ENCODE assay signal across 23 cellular contexts in the genomic region with DNA sequence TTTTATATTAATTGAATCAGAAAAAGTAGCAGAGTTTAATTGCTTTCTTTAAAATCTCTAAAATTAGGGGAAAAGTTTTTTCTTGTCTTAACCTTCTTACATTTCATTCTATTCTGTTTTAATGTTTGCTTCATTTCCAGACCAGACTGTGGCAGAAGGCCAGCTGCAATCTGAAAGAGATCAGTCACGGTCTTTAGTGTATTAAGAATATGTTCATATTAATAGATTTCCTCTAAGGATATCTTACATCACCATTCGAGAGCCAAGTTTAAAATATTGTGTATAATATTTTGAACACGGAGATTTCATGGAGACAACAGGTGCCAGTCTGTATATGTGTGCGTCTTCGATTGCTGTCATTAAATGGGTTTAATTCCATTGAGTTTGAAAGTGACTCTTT.
DNase-seq lines count a peak whose midpoint lies in the region; FAIRE-seq and TF ChIP-seq lines count a peak whose summit lies in the region.
"Had no signal": no experiment of that assay in that cellular context is flagged by ENCODE, and none has a peak within 500 bp of the region (broad histone marks: within the 10 kb centered on the region; RNA-seq: fewer than 3 reads in every experiment).

No MANE protein-coding gene starts in this region.

- CTCF ChIA-PET in A673 (lab: Charles Lee), result no interaction called here

- peaks cover 10% of the 10 kb centered on the region for H3K4me1 Mint-ChIP-seq in nephron progenitor cell
- H3K4me1 Mint-ChIP-seq: B cell had no signal

- intact Hi-C loops in A673 (cut with micrococcal nuclease; ENCODE audit: unreplicated experiment), result no loop called here

- peaks cover 4% of the 10 kb centered on the region for H3K27me3 Mint-ChIP-seq in nephron progenitor cell (ENCODE audit: low read depth, poor library complexity)
- H3K27me3 Mint-ChIP-seq: B cell had no signal

- H3K9ac ChIP-seq in SK-N-MC (ENCODE audit: insufficient read length), result no peak overlapping the region
- H3K9ac ChIP-seq: BLaER1 treated with 17β-estradiol and CSF1 and Interleukin-3, amounts not matched to agents 10 nM and 100 nM had no signal

- no peaks in the 10 kb centered on the region for H3K36me3 ChIP-seq in A673 (ENCODE audit: insufficient read depth, low read length, poor library complexity, severe bottlenecking)
- no peaks in the 10 kb centered on the region for H3K36me3 ChIP-seq in SK-N-MC (ENCODE audit: insufficient read depth, low read length)
- H3K36me3 ChIP-seq: BLaER1 treated with 17β-estradiol and CSF1 and Interleukin-3, amounts not matched to agents 10 nM and 100 nM had no signal

- FAIRE-seq in D721Med (lab: Jason Lieb, UNC), result no peak
- FAIRE-seq: A549, GM12892, GM18507 had no signal

- POLR2A ChIA-PET in A673 (lab: Charles Lee; ENCODE audit: low non-redundant PET), result no interaction called here

- H3K27ac Mint-ChIP-seq in nephron progenitor cell, result no peak overlapping the region
- H3K27ac Mint-ChIP-seq: B cell; CD8-positive, alpha-beta T cell; HFFc6 had no signal

- H3K27me3 ChIP-seq in A673 (replicated peaks; ENCODE audit: insufficient read depth, low read depth, low read length, poor library complexity), result no peaks in the 10 kb centered on the region
- H3K27me3 ChIP-seq: BLaER1 treated with 17β-estradiol and CSF1 and Interleukin-3, amounts not matched to agents 10 nM and 100 nM had no signal

- H3K9me3 ChIP-seq in A673 (ENCODE audit: low read depth, low read length, poor library complexity, severe bottlenecking) (no peaks in the 10 kb centered on the region), SK-N-MC (ENCODE audit: low read depth, low read length) (no peaks in the 10 kb centered on the region)
- H3K9me3 ChIP-seq: A549; BLaER1 treated with 17β-estradiol and CSF1 and Interleukin-3, amounts not matched to agents 10 nM and 100 nM had no signal

- in situ Hi-C loops in astrocyte of the spinal cord (cut with HindIII; ENCODE audit: low sequenced_read_pairs) (no loop called here), G401 (cut with HindIII; ENCODE audit: low sequenced_read_pairs) (no loop called here)

- H3K4me3 ChIP-seq in A673 (ENCODE audit: low read depth, low read length, poor library complexity, severe bottlenecking) (no peak overlapping the region), SK-N-MC (no peak overlapping the region; the same call in 1 of the 2 replicates), astrocyte of the spinal cord (ENCODE audit: low read depth, low read length) (no peak overlapping the region)
- H3K4me3 ChIP-seq: A549; BLaER1 treated with 17β-estradiol and CSF1 and Interleukin-3, amounts not matched to agents 10 nM and 100 nM had no signal

- H3K27ac ChIP-seq in A673 (ENCODE audit: low read depth, low read length, poor library complexity, severe bottlenecking) (no peak overlapping the region), SK-N-MC (no peak overlapping the region)
- H3K27ac ChIP-seq: 22Rv1; A549; BLaER1 treated with 17β-estradiol and CSF1 and Interleukin-3, amounts not matched to agents 10 nM and 100 nM; HL-60 had no signal

- DNase-seq in A673 (ENCODE audit: low spot score) (peak; percentile 49), SK-N-MC (ENCODE audit: low read depth, low spot score) (peak; percentile 40), astrocyte of the spinal cord (ENCODE audit: low read depth, low spot score) (peak; percentile 47), myocyte (ENCODE audit: low read depth) (peak; percentile 13), G401 (ENCODE audit: low spot score) (no peak), nephron progenitor cell (no peak), D721Med (ENCODE audit: insufficient read length, low spot score) (no peak)
- DNase-seq: Calu3; CD8-positive, alpha-beta T cell; DMS 273 treated with DMSO at 0.1 percent for 48 hours; DMS53; DND-41; GDM1; GOT3; H7; HFFc6 had no signal

- H3K36me3 Mint-ChIP-seq in nephron progenitor cell (ENCODE audit: low read depth), result no peaks in the 10 kb centered on the region
- H3K36me3 Mint-ChIP-seq: CD8-positive, alpha-beta T cell had no signal

- no TSS peak for BruUV-seq in A673 (replicated peaks; lab: Mats Ljungman, UMichigan)

- no peak overlapping the region for H3K4me3 Mint-ChIP-seq in nephron progenitor cell
- H3K4me3 Mint-ChIP-seq: B cell; CD8-positive, alpha-beta T cell; HFFc6 had no signal

- peaks cover 6% of the 10 kb centered on the region for H3K9me3 Mint-ChIP-seq in nephron progenitor cell
- H3K9me3 Mint-ChIP-seq: CD8-positive, alpha-beta T cell; HFFc6 had no signal

- H3K4me1 ChIP-seq in A673 (ENCODE audit: insufficient read depth, low read length, poor library complexity, severe bottlenecking), result peaks cover 15% of the 10 kb centered on the region
- H3K4me1 ChIP-seq: A549; BLaER1 treated with 17β-estradiol and CSF1 and Interleukin-3, amounts not matched to agents 10 nM and 100 nM had no signal

- TF ChIP-seq CTCF in A673 (conservative IDR thresholded peaks at IDR 0.05; ENCODE audit: low read depth, low read length) (no peak), astrocyte of the spinal cord (IDR thresholded peaks at IDR 0.05; ENCODE audit: low read depth, low read length) (no peak), nephron progenitor cell (IDR thresholded peaks at IDR 0.05) (no peak), D721Med (IDR thresholded peaks at IDR 0.05; ENCODE audit: insufficient read depth, missing control alignments) (no peak)

Comparison
In these comparisons a context has a peak if more than half of its experiments do, and no peak if none do; other contexts are left out.
1. DNase-seq: peak in A673 (single experiment), SK-N-MC (single experiment), astrocyte of the spinal cord (single experiment) and myocyte (single experiment); none in G401 (single experiment), nephron progenitor cell (single experiment) and D721Med (single experiment).